22 cellular contexts compared by ENCODE assay signal in the genomic region with DNA sequence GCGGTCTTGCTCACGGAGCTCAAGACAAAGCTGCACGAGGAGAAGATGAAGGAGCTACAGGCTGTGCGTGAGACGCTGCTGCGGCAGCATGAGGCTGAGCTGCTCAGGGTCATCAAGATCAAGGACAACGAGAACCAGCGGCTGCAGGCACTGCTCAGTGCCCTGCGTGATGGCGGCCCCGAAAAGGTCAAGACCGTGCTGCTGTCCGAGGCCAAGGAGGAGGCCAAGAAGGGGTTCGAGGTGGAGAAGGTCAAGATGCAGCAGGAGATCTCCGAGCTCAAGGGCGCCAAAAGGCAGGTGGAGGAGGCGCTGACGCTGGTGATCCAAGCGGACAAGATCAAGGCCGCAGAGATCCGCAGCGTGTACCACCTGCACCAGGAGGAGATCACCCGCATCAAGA. TPM values are rescaled to one million over a fixed set of nuclear protein-coding genes. Genes with fewer than 3 reads are reported as not detected.
DNase-seq lines count a peak whose midpoint lies in the region; ATAC-seq, FAIRE-seq and TF ChIP-seq lines count a peak whose summit lies in the region.
"Had no signal": no experiment of that assay in that cellular context is flagged by ENCODE, and none has a peak within 500 bp of the region (broad histone marks: within the 10 kb centered on the region; RNA-seq: fewer than 3 reads in every experiment).

No MANE protein-coding gene starts in this region.

- no peaks in the 10 kb centered on the region for H3K9me3 Mint-ChIP-seq in chondrocyte (ENCODE audit: low read depth)
- H3K9me3 Mint-ChIP-seq: CD4-positive, CD25-positive, alpha-beta regulatory T cell; CD8-positive, alpha-beta memory T cell; GM23338 had no signal

- FAIRE-seq in GM12892 (lab: Jason Lieb, UNC), result no peak
- FAIRE-seq: GM12878, H54 had no signal

- TF ChIP-seq POLR2A in sigmoid colon (IDR thresholded peaks at IDR 0.05), result no peak
- no peak for TF ChIP-seq POLR2A in GM12892 (IDR thresholded peaks at IDR 0.05; ENCODE audit: low read depth, low read length)

- peaks cover 9% of the 10 kb centered on the region for H3K4me1 Mint-ChIP-seq in chondrocyte (ENCODE audit: low read depth)
- H3K4me1 Mint-ChIP-seq: B cell; CD4-positive, CD25-positive, alpha-beta regulatory T cell; CD8-positive, alpha-beta memory T cell had no signal

- H3K4me3 Mint-ChIP-seq in chondrocyte (ENCODE audit: unreplicated experiment), result no peak overlapping the region
- H3K4me3 Mint-ChIP-seq: B cell; CD4-positive, CD25-positive, alpha-beta regulatory T cell; CD8-positive, alpha-beta memory T cell; GM23338 had no signal

- TF ChIP-seq EP300 in sigmoid colon (IDR thresholded peaks at IDR 0.05), result no peak

- H3K36me3 ChIP-seq in lower lobe of right lung (no peaks in the 10 kb centered on the region), sigmoid colon (no peaks in the 10 kb centered on the region), MG63 (no peaks in the 10 kb centered on the region)
- H3K36me3 ChIP-seq: BLaER1 treated with 17β-estradiol and CSF1 and Interleukin-3, amounts not matched to agents 10 nM and 100 nM had no signal

- H3K27ac ChIP-seq in lower lobe of right lung (no peak overlapping the region), sigmoid colon (no peak overlapping the region)
- H3K27ac ChIP-seq: BLaER1 treated with 17β-estradiol and CSF1 and Interleukin-3, amounts not matched to agents 10 nM and 100 nM; HL-60 had no signal

- intact Hi-C loops in left cardiac atrium (cut with DNase I), result no loop called here
- intact Hi-C loops in cardiac septum (cut with DNase I), result no loop called here
- intact Hi-C loops in lower lobe of right lung (cut with DNase I), result no loop called here
- intact Hi-C loops in sigmoid colon (cut with DNase I), result no loop called here

- no peaks in the 10 kb centered on the region for H3K27me3 ChIP-seq in lower lobe of right lung (ENCODE audit: low read depth)
- H3K27me3 ChIP-seq in sigmoid colon, result no peaks in the 10 kb centered on the region
- no peaks in the 10 kb centered on the region for H3K27me3 ChIP-seq in MG63
- H3K27me3 ChIP-seq: BLaER1 treated with 17β-estradiol and CSF1 and Interleukin-3, amounts not matched to agents 10 nM and 100 nM had no signal

- H3K4me3 ChIP-seq in lower lobe of right lung, result no peak overlapping the region
- no peak overlapping the region for H3K4me3 ChIP-seq in sigmoid colon
- H3K4me3 ChIP-seq in MG63, result no peak overlapping the region
- H3K4me3 ChIP-seq: BLaER1 treated with 17β-estradiol and CSF1 and Interleukin-3, amounts not matched to agents 10 nM and 100 nM; GM12878; GM23338 had no signal

- 92 to 94% methylated on average over 23 of the region's 23 CpGs for WGBS in sigmoid colon, 2 donors

- H3K9me3 ChIP-seq in lower lobe of right lung (no peaks in the 10 kb centered on the region), sigmoid colon (no peaks in the 10 kb centered on the region), MG63 (no peaks in the 10 kb centered on the region)
- H3K9me3 ChIP-seq: BLaER1 treated with 17β-estradiol and CSF1 and Interleukin-3, amounts not matched to agents 10 nM and 100 nM had no signal

- no peak overlapping the region for H3K27ac Mint-ChIP-seq in chondrocyte (ENCODE audit: unreplicated experiment)
- H3K27ac Mint-ChIP-seq: B cell; CD4-positive, CD25-positive, alpha-beta regulatory T cell; CD8-positive, alpha-beta memory T cell; GM23338 had no signal

- ATAC-seq in left cardiac atrium, result no peak
- no peak for ATAC-seq in lower lobe of right lung
- ATAC-seq in GM19455 (IDR thresholded peaks at IDR 0.05; ENCODE audit: unreplicated experiment), result no peak
- ATAC-seq: GM12878, GM23338 had no signal

- DNase-seq in left cardiac atrium (peak; percentile 13), cardiac septum (ENCODE audit: low spot score) (no peak), chondrocyte (ENCODE audit: low spot score) (peak; percentile 79), lower lobe of right lung (peak; percentile 36), sigmoid colon (peak; percentile 59), MG63 (no peak), GM12892 (ENCODE audit: insufficient read length) (no peak)
- DNase-seq: CD4-positive, CD25-positive, alpha-beta regulatory T cell; COR-L47; DMS 273 treated with DMSO at 0.1 percent for 48 hours; DMS53; DND-41; EL; HCEC 1CT had no signal

- TF ChIP-seq CTCF in chondrocyte (IDR thresholded peaks at IDR 0.05) (no peak), lower lobe of right lung (IDR thresholded peaks at IDR 0.05) (no peak), sigmoid colon (IDR thresholded peaks at IDR 0.05) (no peak)

- peaks cover 5% of the 10 kb centered on the region for H3K36me3 Mint-ChIP-seq in chondrocyte (ENCODE audit: low read depth)
- H3K36me3 Mint-ChIP-seq: CD4-positive, CD25-positive, alpha-beta regulatory T cell; CD8-positive, alpha-beta memory T cell had no signal

- peaks cover 20% of the 10 kb centered on the region for H3K27me3 Mint-ChIP-seq in chondrocyte (ENCODE audit: low read depth)
- H3K27me3 Mint-ChIP-seq: B cell had no signal

- no peaks in the 10 kb centered on the region for H3K4me1 ChIP-seq in lower lobe of right lung
- H3K4me1 ChIP-seq in sigmoid colon, result no peaks in the 10 kb centered on the region

RNA-seq across cellular contexts. Expression of gene JAKMIP3, which starts 51.4 kb away (rescaled TPM):
- total RNA-seq in left cardiac atrium (1 to 10 TPM in 1 of 2 donors, under 1 TPM in 1; 0.44 to 1.1 TPM), cardiac septum (1.5 TPM), chondrocyte (0.67 to 1.6 TPM (median 0.69 TPM) in 3 replicates), lower lobe of right lung (0.18 TPM), sigmoid colon (1 to 10 TPM in 2 of 4 donors, under 1 TPM in 2; 0.49 to 3.0 (median 0.97) TPM)
- polyA plus RNA-seq in sigmoid colon, result under 1 TPM in 1 of 3 donors, not detected in 2; 0.22 TPM
- total RNA-seq in MG63 (2014; rRNA removed; shearing (Covaris generic); ENCODE audit: low replicate concordance), result 0.07 and 0.99 TPM in 2 replicates
- not detected for polyA plus RNA-seq in GM12892 (2012; ENCODE audit: missing spikeins)
- total RNA-seq: GM12878 had no signal
- polyA plus RNA-seq: CD4-positive, CD25-positive, alpha-beta regulatory T cell; CD8-positive, alpha-beta memory T cell had no signal

Comparison
In these comparisons a context has a peak if more than half of its experiments do, and no peak if none do; other contexts are left out.
1. DNase-seq: peak in left cardiac atrium (single experiment), chondrocyte (single experiment), lower lobe of right lung (single experiment) and sigmoid colon (single experiment); none in cardiac septum (single experiment), MG63 (single experiment) and GM12892 (single experiment).